ENCODE assay signal across 1 cellular context in the genomic region with DNA sequence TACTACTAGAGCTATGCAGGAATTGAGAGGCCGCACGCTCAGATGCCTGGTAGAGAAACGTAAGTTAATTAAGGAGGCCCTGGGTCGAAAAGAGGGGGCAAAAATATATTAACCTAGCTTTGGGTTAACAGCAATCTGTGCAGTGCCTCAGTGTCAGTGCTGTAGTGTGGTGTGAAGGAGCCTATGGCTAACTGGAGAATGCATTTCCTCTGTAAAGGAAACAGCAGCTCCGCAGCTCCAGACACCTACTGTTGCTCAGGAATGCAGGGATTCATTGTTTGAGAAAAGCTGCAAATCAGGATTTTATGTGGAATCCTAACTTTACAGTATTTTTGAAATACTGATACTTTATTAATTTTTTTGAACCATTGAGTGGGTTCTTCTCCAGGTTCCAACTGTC.
TF ChIP-seq lines count a peak whose summit lies in the region.

No MANE protein-coding gene starts in this region.

TF ChIP-seq in GM23338, 12 proteins besides CTCF, POLR2A, EP300 and RAD21:
- TF ChIP-seq, protein P1, sequence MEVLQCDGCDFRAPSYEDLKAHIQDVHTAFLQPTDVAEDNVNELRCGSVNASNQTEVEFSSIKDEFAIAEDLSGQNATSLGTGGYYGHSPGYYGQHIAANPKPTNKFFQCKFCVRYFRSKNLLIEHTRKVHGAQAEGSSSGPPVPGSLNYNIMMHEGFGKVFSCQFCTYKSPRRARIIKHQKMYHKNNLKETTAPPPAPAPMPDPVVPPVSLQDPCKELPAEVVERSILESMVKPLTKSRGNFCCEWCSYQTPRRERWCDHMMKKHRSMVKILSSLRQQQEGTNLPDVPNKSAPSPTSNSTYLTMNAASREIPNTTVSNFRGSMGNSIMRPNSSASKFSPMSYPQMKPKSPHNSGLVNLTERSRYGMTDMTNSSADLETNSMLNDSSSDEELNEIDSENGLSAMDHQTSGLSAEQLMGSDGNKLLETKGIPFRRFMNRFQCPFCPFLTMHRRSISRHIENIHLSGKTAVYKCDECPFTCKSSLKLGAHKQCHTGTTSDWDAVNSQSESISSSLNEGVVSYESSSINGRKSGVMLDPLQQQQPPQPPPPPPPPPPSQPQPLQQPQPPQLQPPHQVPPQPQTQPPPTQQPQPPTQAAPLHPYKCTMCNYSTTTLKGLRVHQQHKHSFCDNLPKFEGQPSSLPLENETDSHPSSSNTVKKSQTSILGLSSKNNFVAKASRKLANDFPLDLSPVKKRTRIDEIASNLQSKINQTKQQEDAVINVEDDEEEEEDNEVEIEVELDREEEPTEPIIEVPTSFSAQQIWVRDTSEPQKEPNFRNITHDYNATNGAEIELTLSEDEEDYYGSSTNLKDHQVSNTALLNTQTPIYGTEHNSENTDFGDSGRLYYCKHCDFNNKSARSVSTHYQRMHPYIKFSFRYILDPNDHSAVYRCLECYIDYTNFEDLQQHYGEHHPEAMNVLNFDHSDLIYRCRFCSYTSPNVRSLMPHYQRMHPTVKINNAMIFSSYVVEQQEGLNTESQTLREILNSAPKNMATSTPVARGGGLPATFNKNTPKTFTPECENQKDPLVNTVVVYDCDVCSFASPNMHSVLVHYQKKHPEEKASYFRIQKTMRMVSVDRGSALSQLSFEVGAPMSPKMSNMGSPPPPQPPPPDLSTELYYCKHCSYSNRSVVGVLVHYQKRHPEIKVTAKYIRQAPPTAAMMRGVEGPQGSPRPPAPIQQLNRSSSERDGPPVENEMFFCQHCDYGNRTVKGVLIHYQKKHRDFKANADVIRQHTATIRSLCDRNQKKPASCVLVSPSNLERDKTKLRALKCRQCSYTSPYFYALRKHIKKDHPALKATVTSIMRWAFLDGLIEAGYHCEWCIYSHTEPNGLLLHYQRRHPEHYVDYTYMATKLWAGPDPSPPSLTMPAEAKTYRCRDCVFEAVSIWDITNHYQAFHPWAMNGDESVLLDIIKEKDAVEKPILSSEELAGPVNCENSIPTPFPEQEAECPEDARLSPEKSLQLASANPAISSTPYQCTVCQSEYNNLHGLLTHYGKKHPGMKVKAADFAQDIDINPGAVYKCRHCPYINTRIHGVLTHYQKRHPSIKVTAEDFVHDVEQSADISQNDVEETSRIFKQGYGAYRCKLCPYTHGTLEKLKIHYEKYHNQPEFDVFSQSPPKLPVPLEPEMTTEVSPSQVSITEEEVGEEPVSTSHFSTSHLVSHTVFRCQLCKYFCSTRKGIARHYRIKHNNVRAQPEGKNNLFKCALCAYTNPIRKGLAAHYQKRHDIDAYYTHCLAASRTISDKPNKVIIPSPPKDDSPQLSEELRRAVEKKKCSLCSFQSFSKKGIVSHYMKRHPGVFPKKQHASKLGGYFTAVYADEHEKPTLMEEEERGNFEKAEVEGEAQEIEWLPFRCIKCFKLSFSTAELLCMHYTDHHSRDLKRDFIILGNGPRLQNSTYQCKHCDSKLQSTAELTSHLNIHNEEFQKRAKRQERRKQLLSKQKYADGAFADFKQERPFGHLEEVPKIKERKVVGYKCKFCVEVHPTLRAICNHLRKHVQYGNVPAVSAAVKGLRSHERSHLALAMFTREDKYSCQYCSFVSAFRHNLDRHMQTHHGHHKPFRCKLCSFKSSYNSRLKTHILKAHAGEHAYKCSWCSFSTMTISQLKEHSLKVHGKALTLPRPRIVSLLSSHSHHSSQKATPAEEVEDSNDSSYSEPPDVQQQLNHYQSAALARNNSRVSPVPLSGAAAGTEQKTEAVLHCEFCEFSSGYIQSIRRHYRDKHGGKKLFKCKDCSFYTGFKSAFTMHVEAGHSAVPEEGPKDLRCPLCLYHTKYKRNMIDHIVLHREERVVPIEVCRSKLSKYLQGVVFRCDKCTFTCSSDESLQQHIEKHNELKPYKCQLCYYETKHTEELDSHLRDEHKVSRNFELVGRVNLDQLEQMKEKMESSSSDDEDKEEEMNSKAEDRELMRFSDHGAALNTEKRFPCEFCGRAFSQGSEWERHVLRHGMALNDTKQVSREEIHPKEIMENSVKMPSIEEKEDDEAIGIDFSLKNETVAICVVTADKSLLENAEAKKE (CRISPR knock-in tag; IDR thresholded peaks at IDR 0.05), result no peak
- TF ChIP-seq CREB1 (CRISPR knock-in tag; IDR thresholded peaks at IDR 0.05; ENCODE audit: low read depth) (no peak), ZNF114 (CRISPR knock-in tag; IDR thresholded peaks at IDR 0.05) (no peak), NANOG (IDR thresholded peaks at IDR 0.05; ENCODE audit: borderline replicate concordance) (no peak), EZH2phosphoT487 (IDR thresholded peaks at IDR 0.05; ENCODE audit: unreplicated experiment) (no peak), POLR2AphosphoS5 (IDR thresholded peaks at IDR 0.05; ENCODE audit: low read depth) (no peak), JUNB (IDR thresholded peaks at IDR 0.05; ENCODE audit: unreplicated experiment) (no peak), ZNF331 (CRISPR knock-in tag; IDR thresholded peaks at IDR 0.05; ENCODE audit: low read depth) (no peak), EZH2 (IDR thresholded peaks at IDR 0.05; ENCODE audit: low read depth, unreplicated experiment) (no peak), STAT1 (IDR thresholded peaks at IDR 0.05; ENCODE audit: unreplicated experiment) (no peak)
- TF ChIP-seq, protein P2, sequence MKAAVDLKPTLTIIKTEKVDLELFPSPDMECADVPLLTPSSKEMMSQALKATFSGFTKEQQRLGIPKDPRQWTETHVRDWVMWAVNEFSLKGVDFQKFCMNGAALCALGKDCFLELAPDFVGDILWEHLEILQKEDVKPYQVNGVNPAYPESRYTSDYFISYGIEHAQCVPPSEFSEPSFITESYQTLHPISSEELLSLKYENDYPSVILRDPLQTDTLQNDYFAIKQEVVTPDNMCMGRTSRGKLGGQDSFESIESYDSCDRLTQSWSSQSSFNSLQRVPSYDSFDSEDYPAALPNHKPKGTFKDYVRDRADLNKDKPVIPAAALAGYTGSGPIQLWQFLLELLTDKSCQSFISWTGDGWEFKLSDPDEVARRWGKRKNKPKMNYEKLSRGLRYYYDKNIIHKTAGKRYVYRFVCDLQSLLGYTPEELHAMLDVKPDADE (IDR thresholded peaks at IDR 0.05), result no peak
- TF ChIP-seq, protein P3, sequence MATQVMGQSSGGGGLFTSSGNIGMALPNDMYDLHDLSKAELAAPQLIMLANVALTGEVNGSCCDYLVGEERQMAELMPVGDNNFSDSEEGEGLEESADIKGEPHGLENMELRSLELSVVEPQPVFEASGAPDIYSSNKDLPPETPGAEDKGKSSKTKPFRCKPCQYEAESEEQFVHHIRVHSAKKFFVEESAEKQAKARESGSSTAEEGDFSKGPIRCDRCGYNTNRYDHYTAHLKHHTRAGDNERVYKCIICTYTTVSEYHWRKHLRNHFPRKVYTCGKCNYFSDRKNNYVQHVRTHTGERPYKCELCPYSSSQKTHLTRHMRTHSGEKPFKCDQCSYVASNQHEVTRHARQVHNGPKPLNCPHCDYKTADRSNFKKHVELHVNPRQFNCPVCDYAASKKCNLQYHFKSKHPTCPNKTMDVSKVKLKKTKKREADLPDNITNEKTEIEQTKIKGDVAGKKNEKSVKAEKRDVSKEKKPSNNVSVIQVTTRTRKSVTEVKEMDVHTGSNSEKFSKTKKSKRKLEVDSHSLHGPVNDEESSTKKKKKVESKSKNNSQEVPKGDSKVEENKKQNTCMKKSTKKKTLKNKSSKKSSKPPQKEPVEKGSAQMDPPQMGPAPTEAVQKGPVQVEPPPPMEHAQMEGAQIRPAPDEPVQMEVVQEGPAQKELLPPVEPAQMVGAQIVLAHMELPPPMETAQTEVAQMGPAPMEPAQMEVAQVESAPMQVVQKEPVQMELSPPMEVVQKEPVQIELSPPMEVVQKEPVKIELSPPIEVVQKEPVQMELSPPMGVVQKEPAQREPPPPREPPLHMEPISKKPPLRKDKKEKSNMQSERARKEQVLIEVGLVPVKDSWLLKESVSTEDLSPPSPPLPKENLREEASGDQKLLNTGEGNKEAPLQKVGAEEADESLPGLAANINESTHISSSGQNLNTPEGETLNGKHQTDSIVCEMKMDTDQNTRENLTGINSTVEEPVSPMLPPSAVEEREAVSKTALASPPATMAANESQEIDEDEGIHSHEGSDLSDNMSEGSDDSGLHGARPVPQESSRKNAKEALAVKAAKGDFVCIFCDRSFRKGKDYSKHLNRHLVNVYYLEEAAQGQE (IDR thresholded peaks at IDR 0.05; ENCODE audit: unreplicated experiment), result no peak
